In the genomic region with DNA sequence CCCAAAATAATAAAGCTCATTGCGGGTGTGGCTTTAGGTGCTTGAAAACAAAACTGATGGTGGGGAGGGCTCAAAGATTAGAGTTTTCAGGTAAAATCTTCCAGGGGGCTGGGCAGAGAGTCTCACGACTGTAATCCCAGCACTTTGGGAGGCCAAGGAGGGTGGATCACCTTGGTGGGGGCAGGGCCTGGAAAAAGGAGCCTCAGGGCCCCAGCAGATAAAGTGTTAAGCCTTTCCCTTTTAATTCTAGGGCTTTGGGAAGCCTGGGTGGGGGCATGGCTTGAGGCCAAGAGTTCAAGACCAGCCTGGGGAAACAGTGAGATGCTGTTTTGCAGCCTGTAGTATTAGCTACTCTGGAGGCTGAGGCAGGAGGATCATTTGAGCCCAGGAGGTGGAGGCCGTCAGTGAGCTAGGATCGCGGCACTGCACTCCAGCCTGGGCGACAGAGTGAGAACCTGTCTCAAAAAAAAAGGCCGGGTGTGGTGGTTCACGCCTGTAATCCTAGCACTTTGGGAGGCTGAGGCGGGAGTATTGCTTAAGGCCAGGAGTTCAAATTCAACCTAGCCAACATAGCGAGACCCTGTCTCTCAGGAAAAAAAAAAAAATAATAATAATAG, we compare ENCODE assay signal across 8 cellular contexts. TPM values are rescaled to one million over a fixed set of nuclear protein-coding genes. Genes with fewer than 3 reads are reported as not detected.
A peak's percentile ranks its signal among the peaks of the same experiment; 100 is the strongest.
DNase-seq lines count a peak whose midpoint lies in the region; ATAC-seq and TF ChIP-seq lines count a peak whose summit lies in the region.

No MANE protein-coding gene starts in this region.

- peak overlapping the region in 2 of 3 donors; percentile 39 to 99 for H3K27ac Mint-ChIP-seq in IgD-negative memory B cell
- peak overlapping the region; percentile 84 for H3K27ac Mint-ChIP-seq in chondrocyte (ENCODE audit: unreplicated experiment)
- H3K27ac Mint-ChIP-seq in nephron = peak overlapping the region in 2 of 3 experiments; percentile 78 to 83

- peak overlapping the region; percentile 79 for H3K4me3 ChIP-seq in AG04450 (ENCODE audit: low read depth, low read length)

- H3K4me1 Mint-ChIP-seq in IgD-negative memory B cell = peaks cover 17 to 35% (median 23%) of the 10 kb centered on the region in 3 donors
- peaks cover 41% of the 10 kb centered on the region for H3K4me1 Mint-ChIP-seq in chondrocyte (ENCODE audit: low read depth)
- H3K4me1 Mint-ChIP-seq in nephron = peaks cover 41% of the 10 kb centered on the region

- no peaks in the 10 kb centered on the region for H3K27me3 Mint-ChIP-seq in IgD-negative memory B cell
- H3K27me3 Mint-ChIP-seq in chondrocyte (ENCODE audit: low read depth) = no peaks in the 10 kb centered on the region
- no peaks in the 10 kb centered on the region for H3K27me3 Mint-ChIP-seq in nephron (ENCODE audit: low read depth)

- no peak for TF ChIP-seq POLR2A in erythroblast (IDR thresholded peaks at IDR 0.05; ENCODE audit: low read length)

- peaks cover 4% of the 10 kb centered on the region for H3K36me3 Mint-ChIP-seq in IgD-negative memory B cell
- peaks cover 24% of the 10 kb centered on the region for H3K36me3 Mint-ChIP-seq in chondrocyte (ENCODE audit: low read depth)
- peaks cover 37% of the 10 kb centered on the region for H3K36me3 Mint-ChIP-seq in nephron (ENCODE audit: low read depth)

- H3K27ac ChIP-seq in AG04450 (ENCODE audit: low read depth, low read length) = no peak overlapping the region

- no peak for ATAC-seq in HG02981 (IDR thresholded peaks at IDR 0.05; ENCODE audit: unreplicated experiment)
- no peak for ATAC-seq in GM21423 (IDR thresholded peaks at IDR 0.05; ENCODE audit: unreplicated experiment)

- H3K9me3 Mint-ChIP-seq in IgD-negative memory B cell (no peaks in the 10 kb centered on the region), chondrocyte (ENCODE audit: low read depth) (no peaks in the 10 kb centered on the region), nephron (no peaks in the 10 kb centered on the region)

- DNase-seq in AG04450 (ENCODE audit: low read depth, low spot score) (no peak), chondrocyte (ENCODE audit: low spot score) (no peak), erythroblast (lab: John Stamatoyannopoulos, UW) (no peak), NCI-H1092 (lab: John Stamatoyannopoulos, UW) (no peak)

- TF ChIP-seq CTCF in AG04450 (IDR thresholded peaks at IDR 0.05; ENCODE audit: low read depth, low read length) (no peak), chondrocyte (IDR thresholded peaks at IDR 0.05) (no peak), nephron (IDR thresholded peaks at IDR 0.05; ENCODE audit: unreplicated experiment in 3 of 3) (no peak)

- H3K4me3 Mint-ChIP-seq in IgD-negative memory B cell = peak overlapping the region; percentile 34 to 97 (median 82)
- H3K4me3 Mint-ChIP-seq in chondrocyte (ENCODE audit: unreplicated experiment) = peak overlapping the region; percentile 100
- H3K4me3 Mint-ChIP-seq in nephron = peak overlapping the region; percentile 87 to 96 (median 94)

- peaks cover 5% of the 10 kb centered on the region; the same call in 1 of the 2 replicates for H3K9me3 ChIP-seq in AG04450 (ENCODE audit: control insufficient read depth, insufficient read depth, low read length)

- H3K27me3 ChIP-seq in AG04450 (ENCODE audit: control insufficient read depth, insufficient read depth, low read length) = no peaks in the 10 kb centered on the region

- POLR2A ChIA-PET in AG04450 (lab: Yijun Ruan, JAX) = interaction anchor here (0.7 to 1.0 kb wide), 3 partner anchors 20 to 65 kb away, joined by 3 read pairs; no protein-coding TSS in a partner anchor

- CTCF ChIA-PET in AG04450 (lab: Charles Lee) = interaction anchor here (0.6 to 4.2 kb wide), 27 partner anchors 9 to 998 kb away, joined by 3 to 52 read pairs (median 5); a partner anchor contains a TSS

RNA-seq across cellular contexts. Expression of a gene that starts 1.7 kb away (rescaled TPM):
- 11.2 and 11.6 TPM in 2 replicates for polyA plus RNA-seq in AG04450 (2011; rRNA removed)
- polyA minus RNA-seq in AG04450 (2011; rRNA and poly(A)+ RNA removed) = 15.1 and 18.8 TPM in 2 replicates
- 1.0 TPM for polyA plus RNA-seq in IgD-negative memory B cell
- 40.0 to 43.1 TPM (median 41.7 TPM) in 3 replicates for total RNA-seq in chondrocyte

RNA-seq across cellular contexts. Expression of a gene that starts 2.2 kb away (rescaled TPM):
- polyA plus RNA-seq in AG04450 (2011; rRNA removed) = 9.3 and 11.3 TPM in 2 replicates
- 5.9 and 6.4 TPM in 2 replicates for polyA minus RNA-seq in AG04450 (2011; rRNA and poly(A)+ RNA removed)
- polyA plus RNA-seq in IgD-negative memory B cell = 9.9 TPM
- total RNA-seq in chondrocyte = 11.9 to 17.6 TPM (median 12.1 TPM) in 3 replicates

RNA-seq across cellular contexts. Expression of a gene that starts 17.7 kb away (rescaled TPM):
- polyA plus RNA-seq in AG04450 (2011; rRNA removed) = 0.07 and 0.12 TPM in 2 replicates
- polyA minus RNA-seq in AG04450 (2011; rRNA and poly(A)+ RNA removed) = not detected in 2 replicates
- not detected for polyA plus RNA-seq in IgD-negative memory B cell
- total RNA-seq in chondrocyte = 0.12 to 0.27 TPM in 2 of 3 replicates, not detected in the other

RNA-seq across cellular contexts. Expression of a gene that starts 18.6 kb away (rescaled TPM):
- 1.8 and 2.7 TPM in 2 replicates for polyA plus RNA-seq in AG04450 (2011; rRNA removed)
- polyA minus RNA-seq in AG04450 (2011; rRNA and poly(A)+ RNA removed) = 1.6 and 1.9 TPM in 2 replicates
- not detected for polyA plus RNA-seq in IgD-negative memory B cell
- total RNA-seq in chondrocyte = 0.51 to 2.3 TPM (median 1.6 TPM) in 3 replicates

RNA-seq across cellular contexts. Expression of a gene that starts 18.9 kb away (rescaled TPM):
- 15.2 and 17.7 TPM in 2 replicates for polyA plus RNA-seq in AG04450 (2011; rRNA removed)
- polyA minus RNA-seq in AG04450 (2011; rRNA and poly(A)+ RNA removed) = 14.7 and 18.6 TPM in 2 replicates
- 23.6 TPM for polyA plus RNA-seq in IgD-negative memory B cell
- total RNA-seq in chondrocyte = 22.8 to 30.5 TPM (median 30.4 TPM) in 3 replicates
